Comparison of ENCODE assay signal across 22 cellular contexts in the genomic region with DNA sequence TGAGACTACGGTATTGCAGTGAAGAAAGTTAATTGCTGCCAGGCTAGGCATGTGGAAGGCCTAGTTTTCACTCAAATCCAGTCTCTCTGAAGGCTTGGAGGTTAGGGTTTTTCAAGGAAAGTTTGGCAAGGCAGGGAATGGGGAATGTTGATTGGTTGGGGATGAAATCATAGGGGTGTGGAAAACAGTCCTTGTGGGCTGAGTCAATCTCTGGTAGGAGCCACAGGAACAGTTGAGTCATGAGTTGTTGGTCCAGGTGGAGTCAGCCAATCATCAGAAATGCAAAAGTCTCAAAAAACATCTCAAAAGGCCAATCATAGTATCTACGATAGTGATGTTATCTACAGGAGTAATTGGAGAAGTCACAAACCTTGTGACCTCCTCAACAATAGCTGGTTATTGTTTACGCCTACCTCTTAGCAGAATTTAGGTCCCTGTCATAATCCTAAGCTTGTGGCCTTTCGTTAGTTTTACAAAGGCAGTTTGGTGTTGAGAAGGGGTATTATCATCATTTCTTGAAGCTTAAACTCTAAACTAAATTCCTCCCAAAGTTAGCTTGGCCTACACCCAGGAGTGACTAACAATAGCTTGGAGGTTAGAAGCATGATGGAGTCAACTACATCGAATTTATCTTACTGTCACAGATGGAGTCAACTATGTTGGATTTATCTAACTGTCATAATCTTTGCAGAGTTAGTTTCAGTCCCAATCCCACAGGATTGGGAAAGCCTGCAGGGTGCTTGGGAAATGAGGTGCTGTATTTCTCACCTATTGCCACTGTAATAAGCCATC. TPM values are rescaled to one million over a fixed set of nuclear protein-coding genes. Genes with fewer than 3 reads are reported as not detected.
DNase-seq lines count a peak whose midpoint lies in the region; ATAC-seq, FAIRE-seq and TF ChIP-seq lines count a peak whose summit lies in the region.
"Had no signal": no experiment of that assay in that cellular context is flagged by ENCODE, and none has a peak within 500 bp of the region (broad histone marks: within the 10 kb centered on the region; RNA-seq: fewer than 3 reads in every experiment).

No MANE protein-coding gene starts in this region.

- ATAC-seq in IMR-90 (ENCODE audit: low read depth) (no peak), K562 (no peak)
- ATAC-seq in activated T-cell treated with anti-CD3 and anti-CD28 coated beads, Interleukin-2, amount 50 U/mL, for 4 hours: no peak
- ATAC-seq: GM23338 had no signal

- CTCF ChIA-PET in IMR-90 (lab: Yijun Ruan, JAX) (interaction anchor here (0.6 kb wide), 1 partner anchor 17 kb away, joined by 4 read pairs; no protein-coding TSS in a partner anchor), K562 (lab: Yijun Ruan, JAX; ENCODE audit: low intra/inter-chr PET ratio) (no interaction called here)

- FAIRE-seq in K562 (lab: Jason Lieb, UNC) (no peak), keratinocyte (lab: Jason Lieb, UNC) (peak; percentile 96)
- FAIRE-seq: endometrium, G401.6, GM12891, HTR-8/SVneo had no signal

- no peak overlapping the region for H3K23ac ChIP-seq in IMR-90 (ENCODE audit: low read depth, low read length)

- H3K9ac ChIP-seq in IMR-90 (ENCODE audit: low read depth, low read length): no peak overlapping the region
- no peak overlapping the region for H3K9ac ChIP-seq in K562 (ENCODE audit: insufficient read depth in 1 of 2, low read depth in 2 of 2, low read length in 2 of 2)
- no peak overlapping the region for H3K9ac ChIP-seq in keratinocyte (ENCODE audit: control insufficient read depth, extremely low read depth, insufficient read depth, low read length)
- H3K9ac ChIP-seq: SK-N-SH had no signal

- no peak overlapping the region for H3K4ac ChIP-seq in IMR-90 (ENCODE audit: low read depth, low read length)

- H3K4me1 ChIP-seq in IMR-90 (ENCODE audit: control insufficient read depth, insufficient read depth, low read length) (peaks cover 14% of the 10 kb centered on the region), K562 (replicated peaks in 1 of 2; ENCODE audit: control insufficient read depth in 2 of 2, insufficient read depth in 2 of 2, low read length in 2 of 2) (peaks cover 3 to 18% of the 10 kb centered on the region in 2 experiments; a peak in 3 of 5 replicates), keratinocyte (ENCODE audit: control insufficient read depth, extremely low read depth, insufficient read depth, low read length) (peaks cover 41% of the 10 kb centered on the region)

- H3K14ac ChIP-seq in IMR-90 (replicated peaks; ENCODE audit: low read depth, low read length): no peak overlapping the region

- H3K9me3 ChIP-seq in IMR-90 (ENCODE audit: control insufficient read depth, insufficient read depth, low read length): peaks cover 4% of the 10 kb centered on the region; the same call in 1 of the 2 replicates
- H3K9me3 ChIP-seq in K562 (replicated peaks; ENCODE audit: control insufficient read depth, insufficient read depth, low read depth, low read length): no peaks in the 10 kb centered on the region
- peaks cover 3% of the 10 kb centered on the region for H3K9me3 ChIP-seq in keratinocyte (ENCODE audit: control insufficient read depth, low read depth, low read length)
- H3K9me3 ChIP-seq: SK-N-SH, vagina had no signal

- H2BK20ac ChIP-seq in IMR-90 (ENCODE audit: low read depth, low read length): 0 out of 2 replicates have a peak overlapping the region, but pooled peaks have one; percentile 38

- H3K18ac ChIP-seq in IMR-90 (ENCODE audit: low read depth, low read length): no peak overlapping the region; the same call in 1 of the 2 replicates

- no peak overlapping the region for H3K56ac ChIP-seq in IMR-90 (ENCODE audit: extremely low read depth, insufficient read depth, low read length)

- H2BK120ac ChIP-seq in IMR-90 (ENCODE audit: low read depth, low read length): 0 out of 2 replicates have a peak overlapping the region, but pooled peaks have one; percentile 10

- H3K36me3 ChIP-seq in IMR-90 (ENCODE audit: control insufficient read depth, insufficient read depth, low read length) (no peaks in the 10 kb centered on the region), K562 (ENCODE audit: control insufficient read depth, insufficient read depth, low read length) (no peaks in the 10 kb centered on the region), keratinocyte (ENCODE audit: control insufficient read depth in 2 of 2, extremely low read depth in 1 of 2, insufficient read depth in 2 of 2, low read length in 2 of 2) (no peaks in the 10 kb centered on the region)
- H3K36me3 ChIP-seq: vagina had no signal

- WGBS in IMR-90 (ENCODE audit: extremely low coverage in 2 of 2, insufficient read length in 1 of 2), 2 experiments: 78% methylated on average over 1 of the region's 5 CpGs; no CpG with 5 or more reads in 1 of the 2 experiments
- 2% methylated on average over 5 of the region's 5 CpGs for WGBS in K562 (ENCODE audit: insufficient coverage, low coverage, missing lambda C conversion rate)

- no peaks in the 10 kb centered on the region for H3K9me3 Mint-ChIP-seq in activated T-cell treated with anti-CD3 and anti-CD28 coated beads, Interleukin-2, amount 50 U/mL, for 4 hours
- H3K9me3 Mint-ChIP-seq: GM23338 had no signal

- intact Hi-C loops in IMR-90 (cut with micrococcal nuclease): no loop called here
- intact Hi-C loops in K562 (cut with micrococcal nuclease): no loop called here

- H3K4me3 ChIP-seq in IMR-90 (ENCODE audit: insufficient read depth, low read depth, low read length) (no peak overlapping the region), K562 (no peak overlapping the region), keratinocyte (ENCODE audit: control insufficient read depth in 2 of 3, extremely low read depth in 1 of 3, insufficient read depth in 2 of 3, low read depth in 1 of 3, low read length in 3 of 3) (no peak overlapping the region)
- H3K4me3 ChIP-seq: GM23338, vagina had no signal

- TF ChIP-seq POLR2A in IMR-90 (IDR thresholded peaks at IDR 0.05; ENCODE audit: low read depth, low read length) (no peak), K562 (conservative IDR thresholded peaks at IDR 0.05) (no peak)

- no peak overlapping the region for H3K4me3 Mint-ChIP-seq in activated T-cell treated with anti-CD3 and anti-CD28 coated beads, Interleukin-2, amount 50 U/mL, for 4 hours
- H3K4me3 Mint-ChIP-seq: activated naive CD8-positive, alpha-beta T cell; GM23338 had no signal

- H2AK5ac ChIP-seq in IMR-90 (ENCODE audit: low read depth, low read length): peak overlapping the region; percentile 16; the same call in 1 of the 2 replicates

- no peak overlapping the region for H4K8ac ChIP-seq in IMR-90 (ENCODE audit: low read depth in 2 of 2, low read length in 2 of 2)

- H3K4me2 ChIP-seq in IMR-90 (ENCODE audit: low read depth, low read length) (no peak overlapping the region), K562 (ENCODE audit: insufficient read depth, low read length) (no peak overlapping the region; the same call in 1 of the 2 replicates), keratinocyte (ENCODE audit: control insufficient read depth, extremely low read depth, insufficient read depth, low read depth, low read length) (peak overlapping the region; percentile 18)
- H3K4me2 ChIP-seq: GM23338, SK-N-SH had no signal

- BruUV-seq in IMR-90 (replicated peaks; lab: Mats Ljungman, UMichigan) (no TSS peak), K562 (replicated peaks; lab: Mats Ljungman, UMichigan) (no TSS peak)

- peaks cover 6% of the 10 kb centered on the region for H3K27me3 Mint-ChIP-seq in activated T-cell treated with anti-CD3 and anti-CD28 coated beads, Interleukin-2, amount 50 U/mL, for 4 hours (ENCODE audit: low read depth)

- no peak overlapping the region for H3K27ac ChIP-seq in IMR-90 (ENCODE audit: insufficient read depth, low read length)
- H3K27ac ChIP-seq in K562 (ENCODE audit: extremely low read depth, low read depth, low read length): no peak overlapping the region
- H3K27ac ChIP-seq in keratinocyte (ENCODE audit: control insufficient read depth, insufficient read depth, low read length): peak overlapping the region; percentile 62
- H3K27ac ChIP-seq: vagina had no signal

- peak overlapping the region; percentile 17; the same call in 1 of the 2 replicates for H4K91ac ChIP-seq in IMR-90 (ENCODE audit: insufficient read depth, low read depth, low read length)

- H2AK9ac ChIP-seq in IMR-90 (replicated peaks; ENCODE audit: low read depth, low read length, poor library complexity): no peak overlapping the region

- H3K9me1 ChIP-seq in IMR-90 (ENCODE audit: insufficient read depth, low read length) (peaks cover 5% of the 10 kb centered on the region), K562 (ENCODE audit: control insufficient read depth, insufficient read depth, low read length) (no peaks in the 10 kb centered on the region), keratinocyte (ENCODE audit: control insufficient read depth, extremely low read depth, insufficient read depth, low read length) (no peaks in the 10 kb centered on the region)

- H3K79me2 ChIP-seq in K562 (ENCODE audit: control insufficient read depth, insufficient read depth, low read length) (no peaks in the 10 kb centered on the region), keratinocyte (ENCODE audit: control insufficient read depth, insufficient read depth, low read length) (no peaks in the 10 kb centered on the region)

- H4K5ac ChIP-seq in IMR-90 (ENCODE audit: low read depth, low read length): no peak overlapping the region

- peak overlapping the region; percentile 28 for H2BK5ac ChIP-seq in IMR-90 (ENCODE audit: low read depth, low read length, poor library complexity, severe bottlenecking)

- no peak for TF ChIP-seq CTCF in IMR-90 (conservative IDR thresholded peaks at IDR 0.05; ENCODE audit: low read depth, low read length)
- no peak for TF ChIP-seq CTCF in K562 (IDR thresholded peaks at IDR 0.05 in 2 of 3, conservative IDR thresholded peaks at IDR 0.05 in 1 of 3; ENCODE audit: insufficient read depth in 2 of 3, low read depth in 1 of 3, low read length in 3 of 3)
- TF ChIP-seq CTCF in keratinocyte (optimal IDR thresholded peaks at IDR 0.05 in 1 of 3, IDR thresholded peaks at IDR 0.05 in 1 of 3, conservative IDR thresholded peaks at IDR 0.05 in 1 of 3; ENCODE audit: extremely low read depth in 1 of 3, insufficient read depth in 2 of 3, low read length in 3 of 3): no peak

- H3K4me1 Mint-ChIP-seq in activated T-cell treated with anti-CD3 and anti-CD28 coated beads, Interleukin-2, amount 50 U/mL, for 4 hours (ENCODE audit: low read depth): no peaks in the 10 kb centered on the region

- in situ Hi-C loops in IMR-90 (cut with MboI; ENCODE audit: low sequenced_read_pairs) (no loop called here), K562 (cut with MboI) (no loop called here)

- H3K36me3 Mint-ChIP-seq in activated T-cell treated with anti-CD3 and anti-CD28 coated beads, Interleukin-2, amount 50 U/mL, for 4 hours (ENCODE audit: insufficient read depth): no peaks in the 10 kb centered on the region
- H3K36me3 Mint-ChIP-seq: activated naive CD8-positive, alpha-beta T cell had no signal

- TF ChIP-seq EP300 in K562 (IDR thresholded peaks at IDR 0.05; ENCODE audit: low read length): no peak

- H2AFZ ChIP-seq in IMR-90 (replicated peaks; ENCODE audit: low read length, poor library complexity) (no peak overlapping the region), K562 (ENCODE audit: low read depth, low read length) (no peak overlapping the region), keratinocyte (ENCODE audit: control insufficient read depth, low read length) (no peak overlapping the region)
- H2AFZ ChIP-seq: GM23338 had no signal

- DNase-seq in AG20443 (ENCODE audit: low spot score) (peak; percentile 47), IMR-90 (peak; percentile 79), K562 (ENCODE audit: extremely low read depth in 1 of 4, low spot score in 3 of 4) (no peak), keratinocyte (ENCODE audit: low read depth, low spot score) (peak; percentile 76), dedifferentiated amniotic fluid mesenchymal stem cell (ENCODE audit: extremely low spot score) (no peak), putamen (ENCODE audit: low spot score) (no peak)
- DNase-seq in activated T-cell treated with anti-CD3 and anti-CD28 coated beads, Interleukin-2, amount 50 U/mL, for 4 hours: no peak
- DNase-seq in stimulated activated CD4-positive, alpha-beta T cell treated with anti-CD3 and anti-CD28 coated beads, Interleukin-4, amount 100 ng/mL, for 1 hour: no peak
- DNase-seq: activated CD4-positive, alpha-beta T cell treated with anti-CD3 and anti-CD28 coated beads, Interleukin-2, amount 50 U/mL, for 1 hour; activated T-cell treated with anti-CD3 and anti-CD28 coated beads, Interleukin-2, amount 50 U/mL, for 1 hour; cerebellar nuclear complex; head of caudate nucleus; islet precursor cell; NCI-H2029 treated with DMSO at 0.1 percent for 48 hours; SK-N-SH had no signal

- peaks cover 14% of the 10 kb centered on the region for H3K27me3 ChIP-seq in IMR-90 (ENCODE audit: control insufficient read depth, insufficient read depth, low read length)
- peaks cover 3 to 18% of the 10 kb centered on the region in 2 experiments; a peak in 3 of 5 replicates for H3K27me3 ChIP-seq in K562 (ENCODE audit: control insufficient read depth in 2 of 2, insufficient read depth in 2 of 2, low read length in 2 of 2)
- no peaks in the 10 kb centered on the region for H3K27me3 ChIP-seq in keratinocyte (ENCODE audit: control insufficient read depth, extremely low read depth, insufficient read depth, low read length)
- H3K27me3 ChIP-seq: vagina had no signal

- dilution Hi-C loops in IMR-90 (cut with HindIII; ENCODE audit: low sequenced_read_pairs, unreplicated experiment) (no loop called here), keratinocyte (cut with MboI; ENCODE audit: extremely low pct_ligation_motif_present, low sequenced_read_pairs) (no loop called here)

- peak overlapping the region; percentile 26; the same call in 1 of the 3 replicates for H2BK15ac ChIP-seq in IMR-90 (ENCODE audit: low read depth, low read length)

- TF ChIP-seq RAD21 in IMR-90 (IDR thresholded peaks at IDR 0.05; ENCODE audit: low read length) (no peak), K562 (CRISPR knock-in tag; conservative IDR thresholded peaks at IDR 0.05 in 1 of 2, IDR thresholded peaks at IDR 0.05 in 1 of 2) (no peak)

- POLR2A ChIA-PET in IMR-90 (lab: Charles Lee; ENCODE audit: unreplicated experiment) (no interaction called here), K562 (lab: Yijun Ruan, JAX) (interaction anchor here (2.4 kb wide), 1 partner anchor 10 kb away, joined by 9 read pairs; no protein-coding TSS in a partner anchor)

- H4K20me1 ChIP-seq in IMR-90 (ENCODE audit: insufficient read depth, low read length) (0 out of 2 replicates have a peak, but pooled peaks cover 6% of the 10 kb centered on the region), K562 (replicated peaks; ENCODE audit: control insufficient read depth, insufficient read depth, low read length) (no peaks in the 10 kb centered on the region; the same call in 1 of the 2 replicates), keratinocyte (ENCODE audit: control insufficient read depth, extremely low read depth, insufficient read depth, low read length) (no peaks in the 10 kb centered on the region)

- no peaks in the 10 kb centered on the region for H3K79me1 ChIP-seq in IMR-90 (ENCODE audit: low read depth in 1 of 2, low read length in 2 of 2)

RNA-seq across cellular contexts. Expression of gene APCDD1, which starts 33.7 kb away (rescaled TPM):
- 0.83 and 1.1 TPM in 2 replicates for total RNA-seq in IMR-90 (2012; rRNA removed)
- polyA plus RNA-seq in IMR-90 (2012; rRNA removed): 1.9 and 2.2 TPM in 2 replicates
- polyA plus RNA-seq in IMR-90 (2012; cell fraction: cytosol; rRNA removed): 1.2 and 3.0 TPM in 2 replicates
- polyA plus RNA-seq in IMR-90 (2012; cell fraction: nucleus; rRNA removed; ENCODE audit: low replicate concordance): 1.3 and 2.1 TPM in 2 replicates
- not detected in 2 replicates for total RNA-seq in K562 (2011; cell fraction: chromatin; rRNA removed; ENCODE audit: low replicate concordance)
- not detected in 2 replicates for total RNA-seq in K562 (2011; cell fraction: nucleolus; rRNA removed)
- total RNA-seq in K562 (2011; cell fraction: nucleoplasm; rRNA removed): not detected in 2 replicates
- total RNA-seq in K562 (2014; rRNA removed): not detected in 2 replicates
- total RNA-seq in K562 (2014; rRNA removed; fragmentation: Illumina TruSeq; extraction: Trizol): not detected in 2 replicates
- not detected in 2 replicates for total RNA-seq in K562 (2015; rRNA removed; fragmentation: Illumina TruSeq; extraction: Trizol)
- total RNA-seq in K562 (2021): 0.07 TPM in 1 of 2 replicates, not detected in the other
- not detected in 2 replicates for polyA plus RNA-seq in K562 (2011; rRNA removed)
- polyA plus RNA-seq in K562 (2011; cell fraction: cytosol; rRNA removed): not detected in 2 replicates
- not detected in 2 replicates for polyA plus RNA-seq in K562 (2011; cell fraction: nucleus; rRNA removed)
- not detected in 2 replicates for polyA plus RNA-seq in K562 (2012)
- not detected in 2 replicates for polyA plus RNA-seq in K562 (2014; fragmentation: Illumina TruSeq; extraction: Trizol)
- not detected for polyA plus RNA-seq in K562 (2014; fragmentation: Nextera tagmentation; extraction: Ambion mirVana)
- polyA plus RNA-seq in K562 (2014; rRNA removed): not detected in 2 replicates
- not detected in 2 replicates for polyA minus RNA-seq in K562 (2011; rRNA and poly(A)+ RNA removed)
- polyA minus RNA-seq in K562 (2011; cell fraction: cytosol; rRNA and poly(A)+ RNA removed): not detected in 2 replicates
- not detected in 2 replicates for polyA minus RNA-seq in K562 (2011; cell fraction: nucleus; rRNA and poly(A)+ RNA removed)
- polyA plus RNA-seq in keratinocyte: 1.4 to 17.2 TPM (median 8.5 TPM) in 3 replicates
- 1.9 TPM for polyA plus RNA-seq in keratinocyte (2011; ENCODE audit: low read depth)
- 3.0 and 3.3 TPM in 2 replicates for polyA plus RNA-seq in keratinocyte (2011; cell fraction: cytosol; rRNA removed)
- 2.6 and 3.5 TPM in 2 replicates for polyA plus RNA-seq in keratinocyte (2011; cell fraction: nucleus; rRNA removed)
- polyA plus RNA-seq in keratinocyte (2012; ENCODE audit: low replicate concordance): 2.4 and 10.5 TPM in 2 replicates
- polyA minus RNA-seq in keratinocyte: 0.49 to 11.2 TPM (median 4.6 TPM) in 3 replicates
- 4.8 TPM for polyA minus RNA-seq in keratinocyte (2011; cell fraction: cytosol; rRNA and poly(A)+ RNA removed)
- 0.54 and 3.4 TPM in 2 replicates for polyA minus RNA-seq in keratinocyte (2011; cell fraction: nucleus; rRNA and poly(A)+ RNA removed)
- total RNA-seq in activated T-cell treated with anti-CD3 and anti-CD28 coated beads, Interleukin-2, amount 50 U/mL, for 4 hours: under 1 TPM in 1 of 3 donors, not detected in 2; 0.21 TPM

Comparison
In these comparisons a context has a peak if more than half of its experiments do, and no peak if none do; other contexts are left out.
1. DNase-seq: peak in AG20443 (single experiment), IMR-90 (single experiment) and keratinocyte (single experiment); none in K562 (0 of 4), dedifferentiated amniotic fluid mesenchymal stem cell (single experiment), putamen (single experiment), activated T-cell treated with anti-CD3 and anti-CD28 coated beads, Interleukin-2, amount 50 U/mL, for 4 hours (single experiment) and stimulated activated CD4-positive, alpha-beta T cell treated with anti-CD3 and anti-CD28 coated beads, Interleukin-4, amount 100 ng/mL, for 1 hour (single experiment).